In genomic region chr12:56128669-56129209, GRCh38 we compare ENCODE assay signal across 8 cellular contexts. TPM values are rescaled to one million over a fixed set of nuclear protein-coding genes. Genes with fewer than 3 reads are reported as not detected.
DNase-seq lines count a peak whose midpoint lies in the region; ATAC-seq, FAIRE-seq and TF ChIP-seq lines count a peak whose summit lies in the region.

No MANE protein-coding gene starts in this region.

- dilution Hi-C loops in endothelial cell of umbilical vein (cut with MboI; ENCODE audit: extremely low pct_ligation_motif_present, low sequenced_read_pairs): no loop called here

- TF ChIP-seq EP300 in SK-N-SH (IDR thresholded peaks at IDR 0.05; ENCODE audit: borderline replicate concordance in 1 of 2, low read depth in 1 of 2, low read length in 1 of 2): no peak

- 1% methylated on average over 18 of the region's 21 CpGs for WGBS in SK-N-SH (ENCODE audit: low lambda C conversion rate)

- BruUV-seq in endothelial cell of umbilical vein (replicated peaks; lab: Mats Ljungman, UMichigan): no TSS peak

- no peaks in the 10 kb centered on the region for H3K9me3 ChIP-seq in SK-N-SH
- no peaks in the 10 kb centered on the region for H3K9me3 ChIP-seq in endothelial cell of umbilical vein (replicated peaks; ENCODE audit: control insufficient read depth, insufficient read depth, low read length)

- H3F3A ChIP-seq in SK-N-SH (replicated peaks; ENCODE audit: insufficient read depth): peaks cover 34% of the 10 kb centered on the region

- intact Hi-C loops in endothelial cell of umbilical vein (cut with micrococcal nuclease): loop anchor here (1.0 kb wide), 1 partner anchor 24 kb away; the partner anchor contains the start of gene MYL6B

- POLR2A ChIA-PET in SK-N-SH (lab: Yijun Ruan, JAX) (interaction anchor here (0.6 to 2.9 kb wide), 11 partner anchors 9 to 93 kb away, joined by 3 to 44 read pairs (median 7); partner anchors contain the start of genes MYL6, MYL6B, PA2G4 and RNF41), endothelial cell of umbilical vein (lab: Charles Lee) (interaction anchor here (0.6 to 2.6 kb wide), 9 partner anchors 10 to 206 kb away, joined by 3 to 38 read pairs (median 6); partner anchors contain the start of genes MYL6, PA2G4, RNF41 and ZC3H10)

- peaks cover 57 to 76% (median 69%) of the 10 kb centered on the region in 3 donors for H3K4me1 Mint-ChIP-seq in naive B cell

- H3K27ac Mint-ChIP-seq in naive B cell: peak overlapping the region; percentile 85 to 98 (median 96)

- ATAC-seq in naive B cell (ENCODE audit: low read depth in 2 of 2) (no peak), GM19023 (IDR thresholded peaks at IDR 0.05; ENCODE audit: unreplicated experiment) (no peak)

- H3K79me2 ChIP-seq in SK-N-SH (ENCODE audit: insufficient read depth) (peaks cover 57% of the 10 kb centered on the region), endothelial cell of umbilical vein (ENCODE audit: control insufficient read depth, insufficient read depth, low read length) (peaks cover 19% of the 10 kb centered on the region)

- H3K27ac ChIP-seq in SK-N-SH (ENCODE audit: low read depth in 2 of 2, low read length in 1 of 2): peak overlapping the region; percentile 74 to 85
- H3K27ac ChIP-seq in endothelial cell of umbilical vein (ENCODE audit: insufficient read depth, low read depth, low read length): peak overlapping the region; percentile 23

- H4K20me1 ChIP-seq in SK-N-SH (ENCODE audit: insufficient read depth) (no peaks in the 10 kb centered on the region), endothelial cell of umbilical vein (replicated peaks; ENCODE audit: control insufficient read depth, extremely low read depth, insufficient read depth, low read length) (no peaks in the 10 kb centered on the region)

- no peaks in the 10 kb centered on the region for H3K27me3 Mint-ChIP-seq in naive B cell

- no peak for TF ChIP-seq POLR2A in endothelial cell of umbilical vein (IDR thresholded peaks at IDR 0.05; ENCODE audit: low read depth, low read length)

- peak; percentile 67 for FAIRE-seq in endothelial cell of umbilical vein (lab: Jason Lieb, UNC)

- H3K9me1 ChIP-seq in endothelial cell of umbilical vein (replicated peaks; ENCODE audit: control insufficient read depth, extremely low read depth, insufficient read depth, low read length): no peaks in the 10 kb centered on the region

- no peaks in the 10 kb centered on the region for H3K9me3 Mint-ChIP-seq in naive B cell

- H3K9ac ChIP-seq in SK-N-SH (peak overlapping the region; percentile 88), endothelial cell of umbilical vein (replicated peaks; ENCODE audit: extremely low read depth, insufficient read depth, low read length) (peak overlapping the region; percentile 66)

- peaks cover 0 to 27% of the 10 kb centered on the region in 2 donors for H3K36me3 Mint-ChIP-seq in naive B cell

- H3K4me2 ChIP-seq in SK-N-SH: peak overlapping the region; percentile 98
- H3K4me2 ChIP-seq in endothelial cell of umbilical vein (ENCODE audit: insufficient read depth, low read length): peak overlapping the region; percentile 54

- H3K4me3 Mint-ChIP-seq in naive B cell: peak overlapping the region; percentile 87 to 100 (median 98)

- H3K4me1 ChIP-seq in SK-N-SH (ENCODE audit: control insufficient read depth in 1 of 2, insufficient read depth in 2 of 2, low read depth in 1 of 2, low read length in 1 of 2) (peaks cover 13 to 23% of the 10 kb centered on the region in 2 experiments), endothelial cell of umbilical vein (ENCODE audit: control insufficient read depth, extremely low read depth, insufficient read depth, low read length) (peaks cover 28% of the 10 kb centered on the region)

- H3K27me3 ChIP-seq in SK-N-SH (ENCODE audit: insufficient read depth): no peaks in the 10 kb centered on the region
- no peaks in the 10 kb centered on the region for H3K27me3 ChIP-seq in endothelial cell of umbilical vein (ENCODE audit: control insufficient read depth in 2 of 2, insufficient read depth in 2 of 2, low read length in 2 of 2)

- H3K9me2 ChIP-seq in SK-N-SH: no peaks in the 10 kb centered on the region

- DNase-seq in activated gamma-delta T cell treated with Interleukin-2 at 50 U/mL for 16 hours (peak; percentile 39), activated gamma-delta T cell (lab: John Stamatoyannopoulos, UW) (no peak), SK-N-SH (peak; percentile 53), endothelial cell of umbilical vein (ENCODE audit: low read depth, low spot score) (peak; percentile 44), naive B cell (no peak), islet precursor cell (no peak)
- no peak for DNase-seq in activated CD4-positive, CD25-positive, alpha-beta regulatory T cell (lab: John Stamatoyannopoulos, UW)

- H3K4me3 ChIP-seq in SK-N-SH (ENCODE audit: low read depth in 2 of 2, low read length in 1 of 2) (peak overlapping the region; percentile 67 to 89), endothelial cell of umbilical vein (replicated peaks in 1 of 3; ENCODE audit: insufficient read depth in 1 of 3, low read depth in 1 of 3, low read length in 3 of 3) (peak overlapping the region; percentile 63 to 75 (median 68))

- H2AFZ ChIP-seq in SK-N-SH (ENCODE audit: low read depth): peak overlapping the region; percentile 38; the same call in 1 of the 2 replicates
- H2AFZ ChIP-seq in endothelial cell of umbilical vein (ENCODE audit: low read depth, low read length): peak overlapping the region; percentile 16

- TF ChIP-seq RAD21 in SK-N-SH (IDR thresholded peaks at IDR 0.05; ENCODE audit: low read length): no peak

- H3K36me3 ChIP-seq in SK-N-SH (replicated peaks in 1 of 2; ENCODE audit: control insufficient read depth in 1 of 2, insufficient read depth in 2 of 2, low read length in 1 of 2) (peaks cover 31% of the 10 kb centered on the region in 2 experiments), endothelial cell of umbilical vein (ENCODE audit: control insufficient read depth in 2 of 2, extremely low read depth in 1 of 2, insufficient read depth in 2 of 2, low read length in 2 of 2) (peaks cover 9 to 28% of the 10 kb centered on the region in 2 experiments)

- CTCF ChIA-PET in SK-N-SH (lab: Yijun Ruan, JAX): interaction anchor here (0.6 to 16.0 kb wide), 16 partner anchors 9 to 243 kb away, joined by 3 to 272 read pairs (median 4); partner anchors contain the start of genes MYL6, MYL6B, RNF41 and SMARCC2
- CTCF ChIA-PET in endothelial cell of umbilical vein (lab: Charles Lee): interaction anchor here (0.9 to 3.1 kb wide), 14 partner anchors 8 to 390 kb away, joined by 3 to 40 read pairs (median 6); partner anchors contain the start of genes MYL6, MYL6B, RNF41 and SMARCC2

- TF ChIP-seq CTCF in SK-N-SH (IDR thresholded peaks at IDR 0.05) (no peak), endothelial cell of umbilical vein (IDR thresholded peaks at IDR 0.05; ENCODE audit: extremely low read depth in 1 of 2, insufficient read depth in 1 of 2, low read depth in 1 of 2, low read length in 2 of 2) (no peak)

RNA-seq across cellular contexts. Expression of gene ESYT1, which starts 0.7 kb away (rescaled TPM):
- polyA plus RNA-seq in SK-N-SH (2012; rRNA removed) (132 and 143 TPM in 2 replicates), endothelial cell of umbilical vein (233 and 234 TPM in 2 replicates), naive B cell (ENCODE audit: low read depth in 6 of 6) (100 to 1,000 TPM; 145 to 293 (median 196) TPM)
- polyA plus RNA-seq in SK-N-SH (2012; cell fraction: cytosol; rRNA removed): 76.6 and 100 TPM in 2 replicates
- 203 and 237 TPM in 2 replicates for polyA plus RNA-seq in SK-N-SH (2012; cell fraction: nucleus; rRNA removed)
- 133 and 161 TPM in 2 replicates for total RNA-seq in endothelial cell of umbilical vein
- 159 and 161 TPM in 2 replicates for polyA plus RNA-seq in endothelial cell of umbilical vein (2011; cell fraction: cytosol; rRNA removed)
- 247 and 260 TPM in 2 replicates for polyA plus RNA-seq in endothelial cell of umbilical vein (2011; cell fraction: nucleus; rRNA removed)
- polyA plus RNA-seq in endothelial cell of umbilical vein (2012): 106 and 110 TPM in 2 replicates
- polyA minus RNA-seq in endothelial cell of umbilical vein: 309 and 339 TPM in 2 replicates
- 102 TPM for polyA minus RNA-seq in endothelial cell of umbilical vein (2011; cell fraction: cytosol; rRNA and poly(A)+ RNA removed)
- polyA minus RNA-seq in endothelial cell of umbilical vein (2011; cell fraction: nucleus; rRNA and poly(A)+ RNA removed): 90.2 and 91.4 TPM in 2 replicates

RNA-seq across cellular contexts. Expression of gene ZC3H10, which starts 10.7 kb away (rescaled TPM):
- 1.9 and 2.0 TPM in 2 replicates for polyA plus RNA-seq in SK-N-SH (2012; rRNA removed)
- 1.1 and 1.3 TPM in 2 replicates for polyA plus RNA-seq in SK-N-SH (2012; cell fraction: cytosol; rRNA removed)
- polyA plus RNA-seq in SK-N-SH (2012; cell fraction: nucleus; rRNA removed): 4.3 and 4.4 TPM in 2 replicates
- 8.7 and 10.1 TPM in 2 replicates for total RNA-seq in endothelial cell of umbilical vein
- polyA plus RNA-seq in endothelial cell of umbilical vein: 2.6 and 3.0 TPM in 2 replicates
- polyA plus RNA-seq in endothelial cell of umbilical vein (2011; cell fraction: cytosol; rRNA removed): 1.3 and 1.5 TPM in 2 replicates
- polyA plus RNA-seq in endothelial cell of umbilical vein (2011; cell fraction: nucleus; rRNA removed): 5.0 and 6.5 TPM in 2 replicates
- polyA plus RNA-seq in endothelial cell of umbilical vein (2012): 3.1 and 3.8 TPM in 2 replicates
- polyA minus RNA-seq in endothelial cell of umbilical vein: 12.2 and 15.4 TPM in 2 replicates
- polyA minus RNA-seq in endothelial cell of umbilical vein (2011; cell fraction: cytosol; rRNA and poly(A)+ RNA removed): 3.3 TPM
- polyA minus RNA-seq in endothelial cell of umbilical vein (2011; cell fraction: nucleus; rRNA and poly(A)+ RNA removed): 13.9 and 21.3 TPM in 2 replicates
- 1 to 10 TPM; 1.0 to 7.8 (median 3.4) TPM for polyA plus RNA-seq in naive B cell (ENCODE audit: low read depth in 6 of 6)

RNA-seq across cellular contexts. Expression of gene RPL41, which starts 12.3 kb away (rescaled TPM):
- 11,334 and 12,464 TPM in 2 replicates for polyA plus RNA-seq in SK-N-SH (2012; rRNA removed)
- 13,670 and 22,985 TPM in 2 replicates for polyA plus RNA-seq in SK-N-SH (2012; cell fraction: cytosol; rRNA removed)
- polyA plus RNA-seq in SK-N-SH (2012; cell fraction: nucleus; rRNA removed): 3,083 and 6,187 TPM in 2 replicates
- total RNA-seq in endothelial cell of umbilical vein: 3,212 and 3,428 TPM in 2 replicates
- polyA plus RNA-seq in endothelial cell of umbilical vein: 9,033 and 9,990 TPM in 2 replicates
- 14,118 and 16,245 TPM in 2 replicates for polyA plus RNA-seq in endothelial cell of umbilical vein (2011; cell fraction: cytosol; rRNA removed)
- 3,801 and 4,276 TPM in 2 replicates for polyA plus RNA-seq in endothelial cell of umbilical vein (2011; cell fraction: nucleus; rRNA removed)
- polyA plus RNA-seq in endothelial cell of umbilical vein (2012): 9,351 and 9,763 TPM in 2 replicates
- 1,710 and 2,069 TPM in 2 replicates for polyA minus RNA-seq in endothelial cell of umbilical vein
- polyA minus RNA-seq in endothelial cell of umbilical vein (2011; cell fraction: cytosol; rRNA and poly(A)+ RNA removed): 1,085 TPM
- 238 and 301 TPM in 2 replicates for polyA minus RNA-seq in endothelial cell of umbilical vein (2011; cell fraction: nucleus; rRNA and poly(A)+ RNA removed)
- 1,000 to 10,000 TPM; 5,503 to 9,903 (median 8,851) TPM for polyA plus RNA-seq in naive B cell (ENCODE audit: low read depth in 6 of 6)

RNA-seq across cellular contexts. Expression of gene MYL6B, which starts 23.6 kb away (rescaled TPM):
- 203 and 234 TPM in 2 replicates for polyA plus RNA-seq in SK-N-SH (2012; rRNA removed)
- polyA plus RNA-seq in SK-N-SH (2012; cell fraction: cytosol; rRNA removed): 217 and 220 TPM in 2 replicates
- polyA plus RNA-seq in SK-N-SH (2012; cell fraction: nucleus; rRNA removed): 99.3 and 133 TPM in 2 replicates
- 135 and 137 TPM in 2 replicates for total RNA-seq in endothelial cell of umbilical vein
- 130 and 185 TPM in 2 replicates for polyA plus RNA-seq in endothelial cell of umbilical vein
- 126 and 160 TPM in 2 replicates for polyA plus RNA-seq in endothelial cell of umbilical vein (2011; cell fraction: cytosol; rRNA removed)
- 61.3 and 80.4 TPM in 2 replicates for polyA plus RNA-seq in endothelial cell of umbilical vein (2011; cell fraction: nucleus; rRNA removed)
- polyA plus RNA-seq in endothelial cell of umbilical vein (2012): 94.9 and 153 TPM in 2 replicates
- 46.8 and 54.7 TPM in 2 replicates for polyA minus RNA-seq in endothelial cell of umbilical vein
- polyA minus RNA-seq in endothelial cell of umbilical vein (2011; cell fraction: cytosol; rRNA and poly(A)+ RNA removed): 28.4 TPM
- 11.9 and 12.2 TPM in 2 replicates for polyA minus RNA-seq in endothelial cell of umbilical vein (2011; cell fraction: nucleus; rRNA and poly(A)+ RNA removed)
- polyA plus RNA-seq in naive B cell (ENCODE audit: low read depth in 6 of 6): 10 to 100 TPM; 14.2 to 35.1 (median 20.2) TPM

RNA-seq across cellular contexts. Expression of gene PA2G4, which starts 24.4 kb away (rescaled TPM):
- polyA plus RNA-seq in SK-N-SH (2012; rRNA removed) (207 and 213 TPM in 2 replicates), endothelial cell of umbilical vein (94.2 and 121 TPM in 2 replicates), naive B cell (ENCODE audit: low read depth in 6 of 6) (100 to 1,000 TPM; 124 to 141 (median 132) TPM)
- polyA plus RNA-seq in SK-N-SH (2012; cell fraction: cytosol; rRNA removed): 228 and 238 TPM in 2 replicates
- 79.9 and 168 TPM in 2 replicates for polyA plus RNA-seq in SK-N-SH (2012; cell fraction: nucleus; rRNA removed)
- 170 and 188 TPM in 2 replicates for total RNA-seq in endothelial cell of umbilical vein
- 223 and 250 TPM in 2 replicates for polyA plus RNA-seq in endothelial cell of umbilical vein (2011; cell fraction: cytosol; rRNA removed)
- polyA plus RNA-seq in endothelial cell of umbilical vein (2011; cell fraction: nucleus; rRNA removed): 154 and 214 TPM in 2 replicates
- 200 and 296 TPM in 2 replicates for polyA plus RNA-seq in endothelial cell of umbilical vein (2012)
- 85.5 and 96.0 TPM in 2 replicates for polyA minus RNA-seq in endothelial cell of umbilical vein
- 177 TPM for polyA minus RNA-seq in endothelial cell of umbilical vein (2011; cell fraction: cytosol; rRNA and poly(A)+ RNA removed)
- polyA minus RNA-seq in endothelial cell of umbilical vein (2011; cell fraction: nucleus; rRNA and poly(A)+ RNA removed): 41.8 and 42.7 TPM in 2 replicates

Comparison
In these comparisons a context has a peak if more than half of its experiments do, and no peak if none do; other contexts are left out.
1. DNase-seq: peak in activated gamma-delta T cell treated with Interleukin-2 at 50 U/mL for 16 hours (single experiment), SK-N-SH (single experiment) and endothelial cell of umbilical vein (single experiment); none in activated gamma-delta T cell (single experiment), naive B cell (single experiment), activated CD4-positive, CD25-positive, alpha-beta regulatory T cell (0 of 4) and islet precursor cell (single experiment).